Comparison of ENCODE assay signal across 24 cellular contexts in the genomic region with DNA sequence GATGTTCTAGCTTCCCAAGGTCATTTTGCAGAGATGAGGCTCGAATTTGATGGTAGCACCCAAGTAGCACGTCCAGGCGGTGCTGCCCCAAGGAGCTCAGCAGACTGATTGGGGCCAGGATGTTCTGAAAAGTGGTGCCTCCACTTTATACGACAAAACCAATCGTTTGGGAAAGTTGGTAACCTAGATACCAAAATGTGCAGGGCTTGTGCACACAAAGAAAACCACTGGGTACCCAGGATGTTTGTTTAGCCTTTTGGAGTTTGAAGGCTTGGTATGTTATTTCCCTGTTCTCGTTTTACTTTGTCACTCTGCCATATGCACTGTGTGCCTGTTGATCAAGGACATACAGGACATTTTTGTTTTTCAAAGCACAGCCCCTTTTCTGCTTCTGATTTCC. TPM values are rescaled to one million over a fixed set of nuclear protein-coding genes. Genes with fewer than 3 reads are reported as not detected.
"Had no signal": no experiment of that assay in that cellular context is flagged by ENCODE, and none has a peak within 500 bp of the region (broad histone marks: within the 10 kb centered on the region; RNA-seq: fewer than 3 reads in every experiment).

No MANE protein-coding gene starts in this region.

- H3K27ac ChIP-seq: epithelial cell of prostate, transverse colon had no signal

- H3K27me3 ChIP-seq: transverse colon had no signal

- DNase-seq: activated CD4-positive, alpha-beta T cell treated with anti-CD3 and anti-CD28 coated beads for 1 hour; activated CD4-positive, alpha-beta T cell treated with anti-CD3 and anti-CD28 coated beads, Interleukin-2, amount 50 U/mL, for 4 hours; activated naive CD4-positive, alpha-beta T cell treated with anti-CD3 and anti-CD28 coated beads for 36 hours; activated naive CD8-positive, alpha-beta T cell treated with anti-CD3 and anti-CD28 coated beads, Interleukin-2, amount 50 U/mL, for 24 hours; activated T-cell treated with anti-CD3 and anti-CD28 coated beads for 4 hours; aorta; dermis blood vessel endothelial cell; effector memory CD8-positive, alpha-beta T cell; foreskin melanocyte; kidney glomerular epithelial cell; nucleus accumbens; right cardiac atrium; small intestine; stimulated activated CD4-positive, alpha-beta T cell treated with anti-CD3 and anti-CD28 coated beads, Interleukin-4, amount 100 ng/mL, for 24 hours; stimulated activated naive CD4-positive, alpha-beta T cell treated with Interleukin-2 at 50 U/mL for 16 hours; T1000; transverse colon had no signal

- H3K4me1 ChIP-seq: transverse colon had no signal

- H3K27ac Mint-ChIP-seq: activated naive CD4-positive, alpha-beta T cell treated with anti-CD3 and anti-CD28 coated beads for 36 hours; activated naive CD8-positive, alpha-beta T cell treated with anti-CD3 and anti-CD28 coated beads, Interleukin-2, amount 50 U/mL, for 24 hours; activated T-helper 2 cell treated with anti-CD3 and anti-CD28 coated beads, Interferon-gamma antibody, Interleukin-2, Interleukin-4, amounts not matched to agents 10 μg/mL and 5 μg/mL and 100 μg/mL, durations not matched to agents 14 hours and 24 hours and 36 hours; effector memory CD8-positive, alpha-beta T cell; nephron had no signal

- H3K4me1 Mint-ChIP-seq: activated naive CD8-positive, alpha-beta T cell treated with anti-CD3 and anti-CD28 coated beads, Interleukin-2, amount 50 U/mL, for 24 hours; nephron had no signal

- H3K4me3 Mint-ChIP-seq: activated naive CD4-positive, alpha-beta T cell treated with anti-CD3 and anti-CD28 coated beads for 36 hours; activated naive CD8-positive, alpha-beta T cell treated with anti-CD3 and anti-CD28 coated beads, Interleukin-2, amount 50 U/mL, for 24 hours; effector memory CD8-positive, alpha-beta T cell; nephron had no signal

- H3K36me3 ChIP-seq: transverse colon had no signal

- H3K4me3 ChIP-seq: transverse colon had no signal

- ATAC-seq: activated naive CD8-positive, alpha-beta T cell treated with anti-CD3 and anti-CD28 coated beads, Interleukin-2, amount 50 U/mL, for 24 hours; effector memory CD8-positive, alpha-beta T cell; right cardiac atrium had no signal

- H3K9me3 ChIP-seq: transverse colon had no signal

- H3K9me3 Mint-ChIP-seq: activated naive CD4-positive, alpha-beta T cell treated with anti-CD3 and anti-CD28 coated beads for 36 hours; activated naive CD8-positive, alpha-beta T cell treated with anti-CD3 and anti-CD28 coated beads, Interleukin-2, amount 50 U/mL, for 24 hours; activated T-helper 2 cell treated with anti-CD3 and anti-CD28 coated beads, Interferon-gamma antibody, Interleukin-2, Interleukin-4, amounts not matched to agents 10 μg/mL and 5 μg/mL and 100 μg/mL, durations not matched to agents 14 hours and 24 hours and 36 hours; effector memory CD8-positive, alpha-beta T cell; nephron had no signal

RNA-seq across cellular contexts. Expression of gene PBOV1, which starts 40.7 kb away (rescaled TPM):
- total RNA-seq: activated naive CD4-positive, alpha-beta T cell treated with anti-CD3 and anti-CD28 coated beads for 36 hours; activated T-helper 2 cell treated with anti-CD3 and anti-CD28 coated beads, Interferon-gamma antibody, Interleukin-2, Interleukin-4, amounts not matched to agents 10 μg/mL and 5 μg/mL and 100 μg/mL, durations not matched to agents 14 hours and 24 hours and 36 hours; aorta; chondrocyte; dermis blood vessel endothelial cell; fibroblast of lung; lower leg skin; posterior vena cava; right cardiac atrium; transverse colon had no signal
- polyA plus RNA-seq: aorta, fibroblast of lung, right cardiac atrium, small intestine had no signal
